In the genomic region with DNA sequence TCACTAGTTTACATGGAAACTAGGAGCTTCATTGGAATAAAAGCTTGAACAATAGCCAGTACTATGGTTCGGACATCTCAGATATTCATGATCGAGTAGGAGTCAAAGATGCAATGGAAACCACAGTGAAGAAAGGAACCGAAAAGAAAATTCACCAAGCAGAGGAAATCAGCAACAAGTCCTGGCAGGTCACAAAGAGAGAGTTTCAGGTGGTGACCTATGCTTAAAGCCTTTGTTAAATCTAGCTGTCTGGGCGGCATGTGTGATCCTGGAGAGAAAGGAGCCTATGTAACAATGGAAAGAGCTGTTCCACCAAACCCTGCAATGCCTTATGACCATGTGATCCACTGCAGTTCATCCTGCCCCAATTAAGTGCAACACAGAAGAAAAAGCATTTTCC, we compare ENCODE assay signal across 15 cellular contexts.
DNase-seq lines count a peak whose midpoint lies in the region; ATAC-seq and FAIRE-seq lines count a peak whose summit lies in the region.
"Had no signal": no experiment of that assay in that cellular context is flagged by ENCODE, and none has a peak within 500 bp of the region (broad histone marks: within the 10 kb centered on the region; RNA-seq: fewer than 3 reads in every experiment).

No MANE protein-coding gene starts in this region.

- peak overlapping the region in 8 of 11 experiments; percentile 20 to 71 (median 48); a peak in 13 of 22 replicates for H3K9ac ChIP-seq in BLaER1 treated with 17β-estradiol and CSF1 and Interleukin-3, amounts not matched to agents 10 nM and 100 nM

- H3K27ac Mint-ChIP-seq in CD8-positive, alpha-beta memory T cell, result no peak overlapping the region

- ATAC-seq in HG02610 (IDR thresholded peaks at IDR 0.05; ENCODE audit: unreplicated experiment), result peak; percentile 43
- peak; percentile 59 for ATAC-seq in HG03442 (IDR thresholded peaks at IDR 0.05; ENCODE audit: unreplicated experiment)
- ATAC-seq: A549 had no signal

- H3K36me3 Mint-ChIP-seq in CD8-positive, alpha-beta memory T cell, result no peaks in the 10 kb centered on the region

- POLR2A ChIA-PET in CD8-positive, alpha-beta memory T cell (lab: Charles Lee), result no interaction called here

- H3K4me2 ChIP-seq in BLaER1 treated with 17β-estradiol and CSF1 and Interleukin-3, amounts not matched to agents 10 nM and 100 nM, result peak overlapping the region; percentile 49 to 91 (median 79); a peak in 20 of 22 replicates
- H3K4me2 ChIP-seq: A549 had no signal

- DNase-seq in GM19239 (ENCODE audit: insufficient read length, low spot score) (no peak), SIG-M5 (lab: John Stamatoyannopoulos, UW) (no peak), NCI-H2227 (lab: John Stamatoyannopoulos, UW; ENCODE audit: unreplicated experiment) (no peak)
- DNase-seq in CD8-positive, alpha-beta memory T cell, result no peak
- no peak for DNase-seq in activated CD4-positive, CD25-positive, alpha-beta regulatory T cell treated with anti-CD3 and anti-CD28 coated beads, Interleukin-2, amount 50 U/mL, for 72 hours
- DNase-seq: activated effector memory CD4-positive, alpha-beta T cell treated with anti-CD3 and anti-CD28 coated beads, Interleukin-2, amount 50 U/mL, for 16 hours; DMS153; NCI-H1417 treated with DMSO at 0.1 percent for 48 hours; NK-92 treated with Interleukin-12 subunit alpha and Interleukin-12 subunit beta, amount 100 ng/mL, for 24 hours; stimulated activated CD4-positive, alpha-beta T cell treated with anti-CD3 and anti-CD28 coated beads, Interleukin-4, amount 100 ng/mL, for 4 hours; substantia nigra had no signal

- H3K4me3 ChIP-seq in BLaER1 treated with 17β-estradiol and CSF1 and Interleukin-3, amounts not matched to agents 10 nM and 100 nM, result peak overlapping the region in 2 of 10 experiments; percentile 11 to 12; a peak in 1 of 20 replicates
- no peak overlapping the region for H3K4me3 ChIP-seq in CD8-positive, alpha-beta memory T cell (ENCODE audit: low read length)
- H3K4me3 ChIP-seq: A549 had no signal

- peaks cover 35 to 56% (median 47%) of the 10 kb centered on the region in 10 experiments for H3K4me1 ChIP-seq in BLaER1 treated with 17β-estradiol and CSF1 and Interleukin-3, amounts not matched to agents 10 nM and 100 nM
- H3K4me1 ChIP-seq in CD8-positive, alpha-beta memory T cell (ENCODE audit: insufficient read depth, low read length), result no peaks in the 10 kb centered on the region
- H3K4me1 ChIP-seq: A549 had no signal

- peaks cover 0 to 2% (median 0%) of the 10 kb centered on the region in 5 donors for H3K9me3 Mint-ChIP-seq in CD8-positive, alpha-beta memory T cell

- H3K27ac ChIP-seq in BLaER1 treated with 17β-estradiol and CSF1 and Interleukin-3, amounts not matched to agents 10 nM and 100 nM, result peak overlapping the region in 10 of 11 experiments; percentile 24 to 88 (median 76); a peak in 19 of 22 replicates
- H3K27ac ChIP-seq in CD8-positive, alpha-beta memory T cell (ENCODE audit: low read depth, low read length), result no peak overlapping the region
- H3K27ac ChIP-seq: A549 had no signal

- no peaks in the 10 kb centered on the region for H3K27me3 ChIP-seq in BLaER1 treated with 17β-estradiol and CSF1 and Interleukin-3, amounts not matched to agents 10 nM and 100 nM
- no peaks in the 10 kb centered on the region for H3K27me3 ChIP-seq in CD8-positive, alpha-beta memory T cell (ENCODE audit: insufficient read depth, low read length, poor library complexity, severe bottlenecking)

- CTCF ChIA-PET in CD8-positive, alpha-beta memory T cell (lab: Charles Lee), result no interaction called here

- H3K9me3 ChIP-seq in BLaER1 treated with 17β-estradiol and CSF1 and Interleukin-3, amounts not matched to agents 10 nM and 100 nM (replicated peaks in 1 of 11), result no peaks in the 10 kb centered on the region
- no peaks in the 10 kb centered on the region for H3K9me3 ChIP-seq in CD8-positive, alpha-beta memory T cell (ENCODE audit: low read length)
- H3K9me3 ChIP-seq: A549 had no signal

- H4K20me1 ChIP-seq in BLaER1 treated with 17β-estradiol and CSF1 and Interleukin-3, amounts not matched to agents 10 nM and 100 nM, result no peaks in the 10 kb centered on the region

- H3K36me3 ChIP-seq in BLaER1 treated with 17β-estradiol and CSF1 and Interleukin-3, amounts not matched to agents 10 nM and 100 nM, result no peaks in the 10 kb centered on the region
- no peaks in the 10 kb centered on the region for H3K36me3 ChIP-seq in CD8-positive, alpha-beta memory T cell (ENCODE audit: insufficient read depth, low read length)

- peak; percentile 97 for FAIRE-seq in GM19239 (lab: Jason Lieb, UNC)
- FAIRE-seq: A549 had no signal

- H3K27me3 Mint-ChIP-seq in CD8-positive, alpha-beta memory T cell, result no peaks in the 10 kb centered on the region

- no peaks in the 10 kb centered on the region for H3K4me1 Mint-ChIP-seq in CD8-positive, alpha-beta memory T cell

- H3K4me3 Mint-ChIP-seq in CD8-positive, alpha-beta memory T cell, result no peak overlapping the region
